Comparison of ENCODE assay signal across 9 cellular contexts in genomic region chr6:106883808-106884262, GRCh38.
A peak's percentile ranks its signal among the peaks of the same experiment; 100 is the strongest.
DNase-seq lines count a peak whose midpoint lies in the region; ATAC-seq and TF ChIP-seq lines count a peak whose summit lies in the region.
"Had no signal": no experiment of that assay in that cellular context is flagged by ENCODE, and none has a peak within 500 bp of the region (broad histone marks: within the 10 kb centered on the region; RNA-seq: fewer than 3 reads in every experiment).

No MANE protein-coding gene starts in this region.

- peak; percentile 21 for DNase-seq in NCI-H1092 treated with DMSO at 0.1 percent for 48 hours (lab: John Stamatoyannopoulos, UW)
- DNase-seq in NCI-H1092 (lab: John Stamatoyannopoulos, UW) = no peak
- peak; percentile 28 for DNase-seq in NCI-H1105 (lab: John Stamatoyannopoulos, UW)
- DNase-seq in mesendoderm = peak; percentile 27
- no peak for DNase-seq in GM13976 (ENCODE audit: low spot score)
- DNase-seq in lower lobe of right lung = no peak
- DNase-seq in spleen = no peak
- DNase-seq: activated CD8-positive, alpha-beta memory T cell treated with anti-CD3 and anti-CD28 coated beads for 24 hours had no signal

- TF ChIP-seq POLR2A in spleen (IDR thresholded peaks at IDR 0.05) = no peak

- H4K8ac ChIP-seq in mesendoderm (ENCODE audit: low read depth, low read length) = no peak overlapping the region

- in situ Hi-C loops in GM13976 (cut with MboI; ENCODE audit: low sequenced_read_pairs, unreplicated experiment) = no loop called here

- no peak overlapping the region for H3K18ac ChIP-seq in mesendoderm (ENCODE audit: low read length)

- H3K4me3 ChIP-seq in mesendoderm (ENCODE audit: low read length) (no peak overlapping the region), lower lobe of right lung (no peak overlapping the region), spleen (no peak overlapping the region)

- H2AK5ac ChIP-seq in mesendoderm (ENCODE audit: low read length) = no peak overlapping the region

- no peaks in the 10 kb centered on the region for H3K79me1 ChIP-seq in mesendoderm (ENCODE audit: low read length)

- H3K56ac ChIP-seq in mesendoderm (ENCODE audit: low read length) = no peak overlapping the region

- no peak overlapping the region for H4K5ac ChIP-seq in mesendoderm (ENCODE audit: low read length)

- H3K27ac ChIP-seq in VCaP (peak overlapping the region; percentile 74; the same call in 1 of the 2 replicates), mesendoderm (ENCODE audit: low read depth, low read length) (no peak overlapping the region), lower lobe of right lung (no peak overlapping the region), spleen (no peak overlapping the region)

- intact Hi-C loops in lower lobe of right lung (cut with DNase I) = no loop called here
- intact Hi-C loops in spleen (cut with DNase I; ENCODE audit: low total_unique reads) = no loop called here

- H3K4ac ChIP-seq in mesendoderm (ENCODE audit: low read depth, low read length) = no peak overlapping the region

- no peak for ATAC-seq in lower lobe of right lung

- no peaks in the 10 kb centered on the region for H3K27me3 ChIP-seq in mesendoderm (ENCODE audit: insufficient read depth, low read length, poor library complexity)
- H3K27me3 ChIP-seq in lower lobe of right lung (ENCODE audit: low read depth) = no peaks in the 10 kb centered on the region
- no peaks in the 10 kb centered on the region for H3K27me3 ChIP-seq in spleen (replicated peaks in 1 of 7)

- H3K4me1 ChIP-seq in mesendoderm (ENCODE audit: control insufficient read depth, low read depth, low read length) (peaks cover 6% of the 10 kb centered on the region), lower lobe of right lung (no peaks in the 10 kb centered on the region), spleen (peaks cover 0 to 2% (median 0%) of the 10 kb centered on the region in 6 donors)

- H3K9ac ChIP-seq in mesendoderm (ENCODE audit: low read length) = no peak overlapping the region

- H3K9me3 ChIP-seq in lower lobe of right lung (no peaks in the 10 kb centered on the region), spleen (no peaks in the 10 kb centered on the region)

- H3K79me2 ChIP-seq in mesendoderm (ENCODE audit: control insufficient read depth, insufficient read depth, low read length) = no peaks in the 10 kb centered on the region

- no peak overlapping the region for H2BK120ac ChIP-seq in mesendoderm (ENCODE audit: low read depth, low read length)

- H2BK5ac ChIP-seq in mesendoderm (ENCODE audit: low read length) = no peak overlapping the region

- no peak overlapping the region for H2BK15ac ChIP-seq in mesendoderm (replicated peaks; ENCODE audit: low read depth)

- H3K4me2 ChIP-seq in mesendoderm (ENCODE audit: low read length) = no peak overlapping the region

- no CpG with 5 or more reads among the region's 4 CpGs for WGBS in mesendoderm (ENCODE audit: extremely low coverage, insufficient coverage, low lambda C conversion rate)
- 58 to 80% (median 69%) methylated on average over 4 of the region's 4 CpGs for WGBS in spleen, 5 donors

- H3K36me3 ChIP-seq in mesendoderm (ENCODE audit: control insufficient read depth, insufficient read depth, low read length) (no peaks in the 10 kb centered on the region), lower lobe of right lung (no peaks in the 10 kb centered on the region), spleen (no peaks in the 10 kb centered on the region)

- TF ChIP-seq CTCF in VCaP (conservative IDR thresholded peaks at IDR 0.05) (peak; percentile 61), GM13976 (IDR thresholded peaks at IDR 0.05; ENCODE audit: borderline replicate concordance, control extremely low read depth, extremely low read depth, insufficient read depth, missing control alignments) (no peak), lower lobe of right lung (IDR thresholded peaks at IDR 0.05) (no peak), spleen (IDR thresholded peaks at IDR 0.05 in 8 of 11, conservative IDR thresholded peaks at IDR 0.05 in 3 of 11) (no peak)

- no peak overlapping the region for H3K23ac ChIP-seq in mesendoderm (ENCODE audit: low read length)

Comparison
In these comparisons a context has a peak if more than half of its experiments do, and no peak if none do; other contexts are left out.
1. DNase-seq: peak in NCI-H1092 treated with DMSO at 0.1 percent for 48 hours (single experiment), NCI-H1105 (single experiment) and mesendoderm (single experiment); none in NCI-H1092 (single experiment), GM13976 (single experiment), lower lobe of right lung (single experiment) and spleen (single experiment).